In the genomic region with DNA sequence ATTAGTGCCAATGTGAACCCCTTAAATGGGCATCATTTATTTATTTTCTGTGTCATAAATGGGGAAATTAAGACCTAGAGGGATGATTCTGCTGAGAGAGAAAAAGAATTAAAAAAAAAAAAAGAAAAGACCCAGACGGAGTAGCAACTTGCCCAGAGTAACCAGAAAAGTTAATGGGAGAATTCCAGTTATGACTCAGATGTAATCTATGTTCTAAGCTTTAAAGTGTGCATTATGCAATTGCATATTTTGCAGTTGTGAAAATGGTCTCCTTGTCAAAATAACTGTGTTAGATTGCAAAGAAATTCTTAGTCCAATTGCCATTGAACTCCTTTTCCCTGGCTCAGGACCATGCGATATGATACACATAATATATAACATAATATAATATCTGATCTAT, we compare ENCODE assay signal across 1 cellular context.
TF ChIP-seq lines count a peak whose summit lies in the region.

No MANE protein-coding gene starts in this region.

TF ChIP-seq in SK-N-SH, 30 proteins besides CTCF, POLR2A, EP300 and RAD21 (continued from another document):
- TF ChIP-seq JUND (IDR thresholded peaks at IDR 0.05) = peak; percentile 69
- TF ChIP-seq, protein P1, sequence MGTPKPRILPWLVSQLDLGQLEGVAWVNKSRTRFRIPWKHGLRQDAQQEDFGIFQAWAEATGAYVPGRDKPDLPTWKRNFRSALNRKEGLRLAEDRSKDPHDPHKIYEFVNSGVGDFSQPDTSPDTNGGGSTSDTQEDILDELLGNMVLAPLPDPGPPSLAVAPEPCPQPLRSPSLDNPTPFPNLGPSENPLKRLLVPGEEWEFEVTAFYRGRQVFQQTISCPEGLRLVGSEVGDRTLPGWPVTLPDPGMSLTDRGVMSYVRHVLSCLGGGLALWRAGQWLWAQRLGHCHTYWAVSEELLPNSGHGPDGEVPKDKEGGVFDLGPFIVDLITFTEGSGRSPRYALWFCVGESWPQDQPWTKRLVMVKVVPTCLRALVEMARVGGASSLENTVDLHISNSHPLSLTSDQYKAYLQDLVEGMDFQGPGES (IDR thresholded peaks at IDR 0.05; ENCODE audit: low read depth, low read length) = no peak
